In the genomic region with DNA sequence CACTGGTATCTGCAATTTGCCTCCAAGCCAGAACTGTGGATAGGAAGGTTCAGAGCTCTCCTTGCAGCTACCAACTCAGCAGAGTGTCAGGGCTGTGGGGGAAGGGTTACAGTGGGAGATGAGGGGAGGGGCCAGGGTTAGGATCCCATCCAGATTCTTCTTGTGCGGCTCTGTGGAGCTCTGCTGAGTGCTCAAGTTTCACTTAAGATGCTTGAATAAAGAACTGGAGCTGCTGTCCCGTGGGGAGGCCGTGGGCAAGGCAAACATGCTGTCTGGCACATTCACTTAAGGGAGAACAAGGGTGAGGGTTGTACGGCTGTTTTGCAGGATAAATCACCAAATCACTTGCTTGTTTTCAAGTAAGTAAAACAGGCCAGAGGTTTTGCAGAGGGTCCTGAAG, we compare ENCODE assay signal across 14 cellular contexts.
DNase-seq lines count a peak whose midpoint lies in the region; ATAC-seq and TF ChIP-seq lines count a peak whose summit lies in the region.
"Had no signal": no experiment of that assay in that cellular context is flagged by ENCODE, and none has a peak within 500 bp of the region (broad histone marks: within the 10 kb centered on the region; RNA-seq: fewer than 3 reads in every experiment).

No MANE protein-coding gene starts in this region.

- H3K36me3 ChIP-seq in lower lobe of right lung (no peaks in the 10 kb centered on the region), tibial nerve (no peaks in the 10 kb centered on the region)

- no peaks in the 10 kb centered on the region for H3K4me1 ChIP-seq in lower lobe of right lung
- peaks cover 0 to 50% (median 26%) of the 10 kb centered on the region in 4 donors for H3K4me1 ChIP-seq in tibial nerve

- no peaks in the 10 kb centered on the region for H3K9me3 ChIP-seq in lower lobe of right lung
- H3K9me3 ChIP-seq in tibial nerve, result no peaks in the 10 kb centered on the region

- DNase-seq in NCI-H446 (lab: John Stamatoyannopoulos, UW) (peak; percentile 28 to 77), choroid plexus epithelial cell (ENCODE audit: low read depth) (peak; percentile 48), lower lobe of right lung (no peak), tibial nerve (ENCODE audit: low spot score in 2 of 2) (peak in 1 of 2 donors; percentile 15), NCI-H2227 (lab: John Stamatoyannopoulos, UW; ENCODE audit: unreplicated experiment) (no peak)
- no peak for DNase-seq in stimulated activated CD4-positive, alpha-beta T cell treated with anti-CD3 and anti-CD28 coated beads, Interleukin-4, amount 100 ng/mL, for 1 hour
- no peak for DNase-seq in activated CD4-positive, alpha-beta T cell treated with anti-CD3 and anti-CD28 coated beads for 4 hours
- DNase-seq: activated CD4-positive, alpha-beta T cell treated with anti-CD3 and anti-CD28 coated beads, Interleukin-2, amount 50 U/mL, for 48 hours; caudate nucleus; NCI-H1048; NCI-H526 treated with DMSO at 0.1 percent for 48 hours; T-helper 9 cell had no signal

- peak; percentile 32 to 53 for ATAC-seq in lower lobe of right lung
- ATAC-seq: HepG2 had no signal

- 23 to 26% methylated on average over 4 of the region's 4 CpGs for WGBS in tibial nerve, 2 donors

- TF ChIP-seq CTCF in choroid plexus epithelial cell (conservative IDR thresholded peaks at IDR 0.05; ENCODE audit: low read depth, low read length) (no peak), lower lobe of right lung (IDR thresholded peaks at IDR 0.05) (no peak), tibial nerve (IDR thresholded peaks at IDR 0.05) (no peak)

- H3K4me3 ChIP-seq in choroid plexus epithelial cell (ENCODE audit: low read depth, low read length), result no peak overlapping the region
- no peak overlapping the region for H3K4me3 ChIP-seq in lower lobe of right lung
- no peak overlapping the region for H3K4me3 ChIP-seq in tibial nerve

- intact Hi-C loops in lower lobe of right lung (cut with DNase I), result no loop called here

- H3K27ac ChIP-seq in lower lobe of right lung (no peak overlapping the region), tibial nerve (peak overlapping the region in 3 of 4 donors; percentile 5 to 90 (median 74))
- H3K27ac ChIP-seq: epithelial cell of prostate had no signal

- H3K27me3 ChIP-seq in lower lobe of right lung (ENCODE audit: low read depth) (no peaks in the 10 kb centered on the region), tibial nerve (no peaks in the 10 kb centered on the region)

- peak in 1 of 2 donors; percentile 51 for TF ChIP-seq EP300 in tibial nerve (IDR thresholded peaks at IDR 0.05)

- no peak for TF ChIP-seq POLR2A in tibial nerve (IDR thresholded peaks at IDR 0.05)

Comparison
In these comparisons a context has a peak if more than half of its experiments do, and no peak if none do; other contexts are left out.
1. DNase-seq: peak in NCI-H446 (2 of 2) and choroid plexus epithelial cell (single experiment); none in lower lobe of right lung (single experiment), stimulated activated CD4-positive, alpha-beta T cell treated with anti-CD3 and anti-CD28 coated beads, Interleukin-4, amount 100 ng/mL, for 1 hour (single experiment), activated CD4-positive, alpha-beta T cell treated with anti-CD3 and anti-CD28 coated beads for 4 hours (0 of 2) and NCI-H2227 (single experiment).